8 cellular contexts compared by ENCODE assay signal in genomic region chr1:53326088-53326597, GRCh38. TPM values are rescaled to one million over a fixed set of nuclear protein-coding genes. Genes with fewer than 3 reads are reported as not detected.
DNase-seq lines count a peak whose midpoint lies in the region; ATAC-seq and TF ChIP-seq lines count a peak whose summit lies in the region.

No MANE protein-coding gene starts in this region.

- ATAC-seq in HG02610 (IDR thresholded peaks at IDR 0.05; ENCODE audit: unreplicated experiment) = peak; percentile 90
- peak; percentile 90 to 91 for ATAC-seq in activated naive CD4-positive, alpha-beta T cell treated with anti-CD3 and anti-CD28 coated beads, Interleukin-2, amount 50 U/mL, for 72 hours

- WGBS in SK-N-SH (ENCODE audit: low lambda C conversion rate) = 1% methylated on average over 14 of the region's 42 CpGs
- WGBS in tibial nerve, 2 donors = 0 to 2% methylated on average over 13 to 31 of the region's 42 CpGs

- peak; percentile 99 for DNase-seq in NCI-H1048 (lab: John Stamatoyannopoulos, UW)
- peak; percentile 96 for DNase-seq in SK-N-SH
- DNase-seq in activated naive CD4-positive, alpha-beta T cell treated with anti-CD3 and anti-CD28 coated beads, Interleukin-2, amount 50 U/mL, for 72 hours (ENCODE audit: low spot score in 2 of 2) = peak; percentile 94 to 97
- peak; percentile 90 to 94 for DNase-seq in cardiac muscle cell (ENCODE audit: low read depth in 1 of 2, low spot score in 1 of 2)
- peak; percentile 44 to 72 for DNase-seq in tibial nerve (ENCODE audit: low spot score in 2 of 2)

- H3K79me2 ChIP-seq in SK-N-SH (ENCODE audit: insufficient read depth) = peaks cover 6% of the 10 kb centered on the region; the same call in 1 of the 2 replicates
- no peaks in the 10 kb centered on the region for H3K79me2 ChIP-seq in parathyroid adenoma

- POLR2A ChIA-PET in SK-N-SH (lab: Yijun Ruan, JAX) = interaction anchor here (0.9 to 2.7 kb wide), 4 partner anchors 8 to 52 kb away, joined by 3 to 11 read pairs (median 4); no protein-coding TSS in a partner anchor

- no peaks in the 10 kb centered on the region for H3K27me3 ChIP-seq in SK-N-SH (ENCODE audit: insufficient read depth)
- no peaks in the 10 kb centered on the region for H3K27me3 ChIP-seq in cardiac muscle cell
- no peaks in the 10 kb centered on the region for H3K27me3 ChIP-seq in parathyroid adenoma (ENCODE audit: control insufficient read depth, insufficient read depth, low read length)
- no peaks in the 10 kb centered on the region for H3K27me3 ChIP-seq in tibial nerve

- peaks cover 5 to 10% of the 10 kb centered on the region in 2 experiments for H3K36me3 ChIP-seq in SK-N-SH (replicated peaks in 1 of 2; ENCODE audit: control insufficient read depth in 1 of 2, insufficient read depth in 2 of 2, low read length in 1 of 2)
- H3K36me3 ChIP-seq in cardiac muscle cell = no peaks in the 10 kb centered on the region
- no peaks in the 10 kb centered on the region for H3K36me3 ChIP-seq in parathyroid adenoma (ENCODE audit: control insufficient read depth, insufficient read depth, low read length)
- no peaks in the 10 kb centered on the region for H3K36me3 ChIP-seq in tibial nerve

- CTCF ChIA-PET in SK-N-SH (lab: Yijun Ruan, JAX) = interaction anchor here (0.8 to 2.7 kb wide), 5 partner anchors 8 to 71 kb away, joined by 3 to 18 read pairs (median 4); no protein-coding TSS in a partner anchor

- no peaks in the 10 kb centered on the region for H3F3A ChIP-seq in SK-N-SH (replicated peaks; ENCODE audit: insufficient read depth)

- H3K9me3 ChIP-seq in SK-N-SH = no peaks in the 10 kb centered on the region
- H3K9me3 ChIP-seq in cardiac muscle cell (ENCODE audit: low read depth) = no peaks in the 10 kb centered on the region
- H3K9me3 ChIP-seq in parathyroid adenoma (ENCODE audit: control insufficient read depth, low read length) = no peaks in the 10 kb centered on the region
- H3K9me3 ChIP-seq in tibial nerve = no peaks in the 10 kb centered on the region

- H3K9ac ChIP-seq in SK-N-SH = peak overlapping the region; percentile 81
- H3K9ac ChIP-seq in parathyroid adenoma = no peak overlapping the region

- TF ChIP-seq RAD21 in SK-N-SH (IDR thresholded peaks at IDR 0.05; ENCODE audit: low read length) = no peak; the same call in 1 of the 2 replicates

- H3K4me3 ChIP-seq in SK-N-SH (ENCODE audit: low read depth in 2 of 2, low read length in 1 of 2) (peak overlapping the region; percentile 76 to 96), cardiac muscle cell (peak overlapping the region; percentile 75), parathyroid adenoma (ENCODE audit: low read depth, low read length) (peak overlapping the region; percentile 54), tibial nerve (peak overlapping the region; percentile 72 to 90 (median 76))

- no peaks in the 10 kb centered on the region for H3K9me3 Mint-ChIP-seq in activated naive CD4-positive, alpha-beta T cell treated with anti-CD3 and anti-CD28 coated beads, Interleukin-2, amount 50 U/mL, for 72 hours

- H3K27ac Mint-ChIP-seq in activated naive CD4-positive, alpha-beta T cell treated with anti-CD3 and anti-CD28 coated beads, Interleukin-2, amount 50 U/mL, for 72 hours = peak overlapping the region; percentile 94 to 95

- peaks cover 28 to 33% of the 10 kb centered on the region in 2 donors for H3K36me3 Mint-ChIP-seq in activated naive CD4-positive, alpha-beta T cell treated with anti-CD3 and anti-CD28 coated beads, Interleukin-2, amount 50 U/mL, for 72 hours

- peak overlapping the region; percentile 72 to 81 for H3K27ac ChIP-seq in SK-N-SH (ENCODE audit: low read depth in 2 of 2, low read length in 1 of 2)
- H3K27ac ChIP-seq in cardiac muscle cell = no peak overlapping the region
- no peak overlapping the region for H3K27ac ChIP-seq in parathyroid adenoma
- H3K27ac ChIP-seq in tibial nerve = peak overlapping the region in 3 of 4 donors; percentile 32 to 73 (median 54)

- TF ChIP-seq EP300 in SK-N-SH (IDR thresholded peaks at IDR 0.05; ENCODE audit: borderline replicate concordance in 1 of 2, low read depth in 1 of 2, low read length in 1 of 2) (no peak), tibial nerve (IDR thresholded peaks at IDR 0.05) (peak in 1 of 2 donors; percentile 32)

- TF ChIP-seq CTCF in SK-N-SH (IDR thresholded peaks at IDR 0.05) = no peak
- TF ChIP-seq CTCF in cardiac muscle cell (IDR thresholded peaks at IDR 0.05; ENCODE audit: low read depth, low read length) = no peak
- TF ChIP-seq CTCF in parathyroid adenoma (IDR thresholded peaks at IDR 0.05) = no peak
- TF ChIP-seq CTCF in tibial nerve (IDR thresholded peaks at IDR 0.05) = no peak

- no peaks in the 10 kb centered on the region for H3K9me2 ChIP-seq in SK-N-SH

- peak; percentile 48 for TF ChIP-seq POLR2A in GM10847 (IDR thresholded peaks at IDR 0.05; ENCODE audit: extremely low read depth, insufficient read length)
- no peak for TF ChIP-seq POLR2A in tibial nerve (IDR thresholded peaks at IDR 0.05)

- H2AFZ ChIP-seq in SK-N-SH (ENCODE audit: low read depth) = peak overlapping the region; percentile 89
- peak overlapping the region; percentile 75 for H2AFZ ChIP-seq in parathyroid adenoma

- H4K20me1 ChIP-seq in SK-N-SH (ENCODE audit: insufficient read depth) = no peaks in the 10 kb centered on the region

- H3K4me2 ChIP-seq in SK-N-SH (peak overlapping the region; percentile 99), parathyroid adenoma (ENCODE audit: low read length) (peak overlapping the region; percentile 81)

- H3K4me1 ChIP-seq in SK-N-SH (ENCODE audit: control insufficient read depth in 1 of 2, insufficient read depth in 2 of 2, low read depth in 1 of 2, low read length in 1 of 2) = peaks cover 0 to 29% of the 10 kb centered on the region in 2 experiments; a peak in 2 of 4 replicates
- peaks cover 7% of the 10 kb centered on the region for H3K4me1 ChIP-seq in cardiac muscle cell (ENCODE audit: low read depth)
- H3K4me1 ChIP-seq in parathyroid adenoma = no peaks in the 10 kb centered on the region
- H3K4me1 ChIP-seq in tibial nerve = peaks cover 0 to 28% (median 18%) of the 10 kb centered on the region in 4 donors

TF ChIP-seq in SK-N-SH, 30 proteins besides CTCF, POLR2A, EP300 and RAD21 (continues in another document):
- TF ChIP-seq TCF12 (IDR thresholded peaks at IDR 0.05) = peak; percentile 27; the same call in 1 of the 2 replicates
- peak; percentile 45; the same call in 1 of the 2 replicates for TF ChIP-seq IRF3 (IDR thresholded peaks at IDR 0.05; ENCODE audit: low read depth, low read length)
- no peak for TF ChIP-seq FOXM1 (IDR thresholded peaks at IDR 0.05; ENCODE audit: low read depth)
- peak; percentile 74 for TF ChIP-seq USF1 (IDR thresholded peaks at IDR 0.05; ENCODE audit: borderline replicate concordance, low read depth)
- no peak; the same call in 1 of the 2 replicates for TF ChIP-seq GABPA (IDR thresholded peaks at IDR 0.05; ENCODE audit: low read depth)
- no peak for TF ChIP-seq RCOR1 (IDR thresholded peaks at IDR 0.05; ENCODE audit: low read length)
- TF ChIP-seq CHD2 (IDR thresholded peaks at IDR 0.05; ENCODE audit: low read length, partially characterized antibody) = no peak
- TF ChIP-seq SIN3A (IDR thresholded peaks at IDR 0.05; ENCODE audit: borderline replicate concordance, low read depth, low read length) = no peak; the same call in 1 of the 2 replicates
- TF ChIP-seq MAX (IDR thresholded peaks at IDR 0.05; ENCODE audit: low read depth) = peak; percentile 86
- no peak for TF ChIP-seq SMC3 (IDR thresholded peaks at IDR 0.05; ENCODE audit: low read depth, low read length)
- peak; percentile 60 for TF ChIP-seq NRF1 (IDR thresholded peaks at IDR 0.05; ENCODE audit: low read depth, low read length)
- TF ChIP-seq NFIC (IDR thresholded peaks at IDR 0.05; ENCODE audit: borderline replicate concordance) = no peak
- TF ChIP-seq FOXJ3 (CRISPR knock-in tag; IDR thresholded peaks at IDR 0.05) = no peak
- TF ChIP-seq RXRA (IDR thresholded peaks at IDR 0.05; ENCODE audit: borderline replicate concordance, low read depth) = no peak
- TF ChIP-seq USF2 (IDR thresholded peaks at IDR 0.05; ENCODE audit: borderline replicate concordance, low read depth, low read length) = peak; percentile 48; the same call in 1 of the 2 replicates
- TF ChIP-seq GATA2 (CRISPR knock-in tag; IDR thresholded peaks at IDR 0.05) = no peak
- TF ChIP-seq POLR2AphosphoS5 (IDR thresholded peaks at IDR 0.05; ENCODE audit: low read depth, low read length) = 0 out of 2 replicates have a peak, but pooled peaks have one; percentile 22

RNA-seq across cellular contexts. Expression of gene LRP8, which starts 1.7 kb away (rescaled TPM):
- 19.9 and 24.9 TPM in 2 replicates for polyA plus RNA-seq in SK-N-SH (2012; rRNA removed)
- polyA plus RNA-seq in SK-N-SH (2012; cell fraction: cytosol; rRNA removed) = 9.2 and 17.3 TPM in 2 replicates
- 55.4 and 62.4 TPM in 2 replicates for polyA plus RNA-seq in SK-N-SH (2012; cell fraction: nucleus; rRNA removed)
- total RNA-seq in activated naive CD4-positive, alpha-beta T cell treated with anti-CD3 and anti-CD28 coated beads, Interleukin-2, amount 50 U/mL, for 72 hours = 10 to 100 TPM; 39.8 to 43.7 TPM
- total RNA-seq in cardiac muscle cell = 7.0 and 9.7 TPM in 2 replicates
- 5.4 and 9.0 TPM in 2 replicates for polyA plus RNA-seq in cardiac muscle cell
- total RNA-seq in tibial nerve = 10 to 100 TPM in 1 of 4 donors, 1 to 10 TPM in 3; 2.2 to 15.0 (median 2.5) TPM

Comparison
In these comparisons a context has a peak if more than half of its experiments do, and no peak if none do; other contexts are left out.
1. H3K27ac ChIP-seq: peak in SK-N-SH (2 of 2) and tibial nerve (3 of 4); none in cardiac muscle cell (single experiment) and parathyroid adenoma (single experiment).
2. Peak in every context shown above with its lines, with median percentiles within 50 percentile points of each other: DNase-seq and H3K4me3 ChIP-seq.